ENCODE assay signal across 8 cellular contexts in the genomic region with DNA sequence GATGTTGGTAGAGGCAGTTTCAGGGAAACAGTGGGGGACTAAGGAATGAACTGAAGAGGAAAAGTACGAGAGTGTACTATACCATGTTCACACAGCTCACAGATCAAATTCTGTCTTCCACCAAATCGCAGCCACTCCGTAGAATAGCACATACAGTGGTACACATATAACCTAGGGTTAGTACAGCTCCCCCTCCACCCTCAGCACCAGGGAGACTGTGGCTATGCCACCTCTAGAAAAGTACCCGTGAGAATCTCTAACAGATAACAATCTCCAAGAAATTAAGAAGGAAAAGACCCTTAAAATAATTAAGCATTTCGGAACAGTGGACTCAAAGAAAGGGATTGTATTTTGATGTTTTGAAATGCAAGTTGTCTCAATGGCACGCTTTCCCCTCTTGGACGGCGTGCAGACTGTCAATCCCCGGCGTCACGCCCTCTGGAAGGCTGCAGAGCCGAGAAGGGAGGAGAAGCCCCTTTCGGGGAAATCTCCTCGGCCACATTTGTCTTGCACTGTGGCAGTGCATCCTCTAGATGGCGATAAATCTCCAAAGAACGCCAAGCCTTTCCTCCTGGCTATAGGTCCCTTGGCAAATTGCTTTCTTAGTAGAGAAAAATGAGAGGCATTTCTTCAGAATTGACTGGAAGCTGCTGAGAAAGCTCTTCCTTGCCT.
DNase-seq lines count a peak whose midpoint lies in the region; ATAC-seq and TF ChIP-seq lines count a peak whose summit lies in the region.

No MANE protein-coding gene starts in this region.

- H3F3A ChIP-seq in DOHH2 (ENCODE audit: control insufficient read depth, insufficient read depth), result no peaks in the 10 kb centered on the region

- ATAC-seq in GM19467 (IDR thresholded peaks at IDR 0.05; ENCODE audit: unreplicated experiment), result peak; percentile 90
- peak; percentile 89 for ATAC-seq in HG03469 (IDR thresholded peaks at IDR 0.05; ENCODE audit: unreplicated experiment)
- peak; percentile 54 for ATAC-seq in activated T-helper 17 cell treated with anti-CD3 and anti-CD28 coated beads, Interleukin-2, amount 50 U/mL, for 72 hours (replicated peaks)

- no peaks in the 10 kb centered on the region for H3K4me1 Mint-ChIP-seq in activated T-helper 17 cell treated with anti-CD3 and anti-CD28 coated beads, Interleukin-2, amount 50 U/mL, for 72 hours

- H3K9me2 ChIP-seq in DOHH2 (replicated peaks; ENCODE audit: control insufficient read depth, low read length) (no peaks in the 10 kb centered on the region), OCI-LY7 (ENCODE audit: insufficient read depth, low read length) (no peaks in the 10 kb centered on the region)

- no peaks in the 10 kb centered on the region for H3K9me3 Mint-ChIP-seq in activated T-helper 17 cell treated with anti-CD3 and anti-CD28 coated beads, Interleukin-2, amount 50 U/mL, for 72 hours

- no peaks in the 10 kb centered on the region for H3K9me3 ChIP-seq in DOHH2 (ENCODE audit: control insufficient read depth, insufficient read depth, low read length)
- no peaks in the 10 kb centered on the region for H3K9me3 ChIP-seq in OCI-LY7 (ENCODE audit: low read length)
- no peaks in the 10 kb centered on the region for H3K9me3 ChIP-seq in osteoblast (ENCODE audit: low read depth, low read length)

- peak; percentile 90 for TF ChIP-seq CTCF in DOHH2 (IDR thresholded peaks at IDR 0.05; ENCODE audit: low read depth, low read length, poor library complexity, severe bottlenecking)
- TF ChIP-seq CTCF in OCI-LY7 (conservative IDR thresholded peaks at IDR 0.05; ENCODE audit: low read length), result peak; percentile 86
- TF ChIP-seq CTCF in osteoblast (IDR thresholded peaks at IDR 0.05; ENCODE audit: extremely low read depth, low read depth, low read length), result peak; percentile 88

- DNase-seq in OCI-LY7 (ENCODE audit: low spot score), result peak; percentile 46
- peak; percentile 57 for DNase-seq in foreskin melanocyte
- peak; percentile 59 for DNase-seq in osteoblast (ENCODE audit: insufficient read length, low spot score, missing footprints)
- no peak for DNase-seq in NCI-H128 (lab: John Stamatoyannopoulos, UW; ENCODE audit: unreplicated experiment)

- H3K36me3 ChIP-seq in DOHH2 (ENCODE audit: control insufficient read depth, low read length) (no peaks in the 10 kb centered on the region), OCI-LY7 (ENCODE audit: insufficient read depth, low read length) (no peaks in the 10 kb centered on the region), osteoblast (ENCODE audit: insufficient read depth, low read length) (no peaks in the 10 kb centered on the region)

- no peaks in the 10 kb centered on the region for H3K36me3 Mint-ChIP-seq in activated T-helper 17 cell treated with anti-CD3 and anti-CD28 coated beads, Interleukin-2, amount 50 U/mL, for 72 hours (ENCODE audit: low read depth)

- POLR2A ChIA-PET in OCI-LY7 (lab: Charles Lee), result interaction anchor here (0.7 kb wide), 1 partner anchor 460 kb away, joined by 3 read pairs; no protein-coding TSS in a partner anchor

- BruUV-seq in OCI-LY7 (replicated peaks; lab: Mats Ljungman, UMichigan), result no TSS peak

- H3K27me3 ChIP-seq in DOHH2 (ENCODE audit: control insufficient read depth, low read length) (peaks cover 8% of the 10 kb centered on the region; the same call in 1 of the 2 replicates), osteoblast (ENCODE audit: insufficient read depth, low read length) (peaks cover 11% of the 10 kb centered on the region)

- H3K27ac Mint-ChIP-seq in activated T-helper 17 cell treated with anti-CD3 and anti-CD28 coated beads, Interleukin-2, amount 50 U/mL, for 72 hours, result no peak overlapping the region

- CTCF ChIA-PET in OCI-LY7 (lab: Charles Lee; ENCODE audit: unreplicated experiment), result interaction anchor here (0.9 to 1.1 kb wide), 2 partner anchors 21 to 24 kb away, joined by 3 to 4 read pairs; no protein-coding TSS in a partner anchor

- H2AFZ ChIP-seq in OCI-LY7 (ENCODE audit: low read length) (no peak overlapping the region), osteoblast (ENCODE audit: low read length) (no peak overlapping the region)

- H3K79me2 ChIP-seq in DOHH2 (ENCODE audit: control insufficient read depth, low read length), result no peaks in the 10 kb centered on the region
- H3K79me2 ChIP-seq in OCI-LY7 (ENCODE audit: insufficient read depth, low read depth, low read length), result no peaks in the 10 kb centered on the region
- H3K79me2 ChIP-seq in osteoblast (ENCODE audit: insufficient read depth, low read length), result no peaks in the 10 kb centered on the region

- intact Hi-C loops in OCI-LY7 (cut with micrococcal nuclease; ENCODE audit: unreplicated experiment), result loop anchor here (2.0 kb wide), 1 partner anchor 111 kb away; no protein-coding TSS in a partner anchor

- H3K4me2 ChIP-seq in DOHH2 (ENCODE audit: low read length) (no peak overlapping the region), OCI-LY7 (ENCODE audit: low read length) (no peak overlapping the region), osteoblast (ENCODE audit: insufficient read depth, low read length) (peak overlapping the region; percentile 56)

- no peak overlapping the region for H3K27ac ChIP-seq in DOHH2 (ENCODE audit: low read depth, low read length)
- no peak overlapping the region for H3K27ac ChIP-seq in OCI-LY7 (ENCODE audit: low read depth, low read length, poor library complexity, severe bottlenecking)
- no peak overlapping the region for H3K27ac ChIP-seq in osteoblast (ENCODE audit: low read depth, low read length)

- peaks cover 45% of the 10 kb centered on the region for H3K27me3 Mint-ChIP-seq in activated T-helper 17 cell treated with anti-CD3 and anti-CD28 coated beads, Interleukin-2, amount 50 U/mL, for 72 hours

- H3K4me3 Mint-ChIP-seq in activated T-helper 17 cell treated with anti-CD3 and anti-CD28 coated beads, Interleukin-2, amount 50 U/mL, for 72 hours, result no peak overlapping the region

- H4K20me1 ChIP-seq in DOHH2 (ENCODE audit: control insufficient read depth, insufficient read depth, low read depth, low read length) (no peaks in the 10 kb centered on the region), OCI-LY7 (ENCODE audit: insufficient read depth, low read length) (no peaks in the 10 kb centered on the region), osteoblast (ENCODE audit: insufficient read depth, low read length) (no peaks in the 10 kb centered on the region)

- H3K4me1 ChIP-seq in DOHH2 (ENCODE audit: control insufficient read depth, low read length) (no peaks in the 10 kb centered on the region), OCI-LY7 (ENCODE audit: insufficient read depth, low read length, poor library complexity, severe bottlenecking) (no peaks in the 10 kb centered on the region), osteoblast (ENCODE audit: insufficient read depth, low read length) (peaks cover 4% of the 10 kb centered on the region)

- H3K4me3 ChIP-seq in DOHH2 (ENCODE audit: low read length) (no peak overlapping the region), OCI-LY7 (ENCODE audit: low read depth, low read length, poor library complexity, severe bottlenecking) (no peak overlapping the region), osteoblast (ENCODE audit: insufficient read depth, low read length) (peak overlapping the region; percentile 13)
